Comparison of ENCODE assay signal across 27 cellular contexts in genomic region chr11:73528013-73528412, GRCh38.
DNase-seq lines count a peak whose midpoint lies in the region; ATAC-seq and TF ChIP-seq lines count a peak whose summit lies in the region.
"Had no signal": no experiment of that assay in that cellular context is flagged by ENCODE, and none has a peak within 500 bp of the region (broad histone marks: within the 10 kb centered on the region; RNA-seq: fewer than 3 reads in every experiment).

No MANE protein-coding gene starts in this region.

- H3K9me3 Mint-ChIP-seq in stimulated activated naive CD8-positive, alpha-beta T cell treated with anti-CD3 and anti-CD28 coated beads, Interleukin-15, Interleukin-2, amounts not matched to agents 100 ng/mL and 50 ng/mL, for 24 hours, result no peaks in the 10 kb centered on the region
- peaks cover 0 to 6% of the 10 kb centered on the region in 2 donors for H3K9me3 Mint-ChIP-seq in stimulated activated naive CD8-positive, alpha-beta T cell treated with anti-CD3 and anti-CD28 coated beads, Interleukin-15, amount 100 ng/mL, for 72 hours
- no peaks in the 10 kb centered on the region for H3K9me3 Mint-ChIP-seq in activated CD4-positive, alpha-beta T cell treated with anti-CD3 and anti-CD28 coated beads for 36 hours (ENCODE audit: low read depth)
- H3K9me3 Mint-ChIP-seq: activated B cell treated with CpG ODN at 0.5 μM for 24 hours had no signal

- H3K9me3 ChIP-seq in body of pancreas (no peaks in the 10 kb centered on the region), lower lobe of right lung (no peaks in the 10 kb centered on the region)
- H3K9me3 ChIP-seq: BE2C, esophagus squamous epithelium, neutrophil, psoas muscle, tibial artery had no signal

- no peaks in the 10 kb centered on the region for H3K27me3 ChIP-seq in body of pancreas
- H3K27me3 ChIP-seq in lower lobe of right lung (ENCODE audit: low read depth), result no peaks in the 10 kb centered on the region
- H3K27me3 ChIP-seq: BE2C, esophagus squamous epithelium, neutrophil, tibial artery had no signal

- intact Hi-C loops in body of pancreas (cut with DNase I), result no loop called here
- intact Hi-C loops in lower lobe of right lung (cut with DNase I), result no loop called here
- intact Hi-C loops in activated CD4-positive, alpha-beta T cell treated with anti-CD3 and anti-CD28 coated beads for 36 hours (cut with DNase I, micrococcal nuclease), result no loop called here

- H3K4me1 Mint-ChIP-seq in stimulated activated naive CD8-positive, alpha-beta T cell treated with anti-CD3 and anti-CD28 coated beads, Interleukin-15, Interleukin-2, amounts not matched to agents 100 ng/mL and 50 ng/mL, for 24 hours (ENCODE audit: low read depth), result peaks cover 26% of the 10 kb centered on the region
- peaks cover 34% of the 10 kb centered on the region for H3K4me1 Mint-ChIP-seq in stimulated activated naive CD8-positive, alpha-beta T cell treated with anti-CD3 and anti-CD28 coated beads, Interleukin-15, amount 100 ng/mL, for 72 hours
- peaks cover 44% of the 10 kb centered on the region for H3K4me1 Mint-ChIP-seq in activated CD4-positive, alpha-beta T cell treated with anti-CD3 and anti-CD28 coated beads for 36 hours

- H3K4me3 ChIP-seq in body of pancreas (no peak overlapping the region), lower lobe of right lung (peak overlapping the region; percentile 40)

- H3K27me3 Mint-ChIP-seq in stimulated activated naive CD8-positive, alpha-beta T cell treated with anti-CD3 and anti-CD28 coated beads, Interleukin-15, Interleukin-2, amounts not matched to agents 100 ng/mL and 50 ng/mL, for 24 hours, result no peaks in the 10 kb centered on the region
- H3K27me3 Mint-ChIP-seq in stimulated activated naive CD8-positive, alpha-beta T cell treated with anti-CD3 and anti-CD28 coated beads, Interleukin-15, amount 100 ng/mL, for 72 hours, result no peaks in the 10 kb centered on the region
- no peaks in the 10 kb centered on the region for H3K27me3 Mint-ChIP-seq in activated CD4-positive, alpha-beta T cell treated with anti-CD3 and anti-CD28 coated beads for 36 hours
- H3K27me3 Mint-ChIP-seq: activated B cell treated with CpG ODN at 0.5 μM for 24 hours had no signal

- H3K36me3 Mint-ChIP-seq in stimulated activated naive CD8-positive, alpha-beta T cell treated with anti-CD3 and anti-CD28 coated beads, Interleukin-15, Interleukin-2, amounts not matched to agents 100 ng/mL and 50 ng/mL, for 24 hours (ENCODE audit: low read depth), result peaks cover 8% of the 10 kb centered on the region
- H3K36me3 Mint-ChIP-seq in activated CD4-positive, alpha-beta T cell treated with anti-CD3 and anti-CD28 coated beads for 36 hours (ENCODE audit: low read depth), result peaks cover 3% of the 10 kb centered on the region

- peak overlapping the region; percentile 34 for H3K27ac Mint-ChIP-seq in stimulated activated naive CD8-positive, alpha-beta T cell treated with anti-CD3 and anti-CD28 coated beads, Interleukin-15, Interleukin-2, amounts not matched to agents 100 ng/mL and 50 ng/mL, for 24 hours
- H3K27ac Mint-ChIP-seq in stimulated activated naive CD8-positive, alpha-beta T cell treated with anti-CD3 and anti-CD28 coated beads, Interleukin-15, amount 100 ng/mL, for 72 hours, result no peak overlapping the region
- H3K27ac Mint-ChIP-seq in activated CD4-positive, alpha-beta T cell treated with anti-CD3 and anti-CD28 coated beads for 36 hours, result no peak overlapping the region

- no peak for TF ChIP-seq POLR2A in body of pancreas (IDR thresholded peaks at IDR 0.05)

- H3K36me3 ChIP-seq in body of pancreas (replicated peaks in 1 of 2; ENCODE audit: insufficient read depth in 1 of 2, low read depth in 2 of 2), result no peaks in the 10 kb centered on the region
- no peaks in the 10 kb centered on the region for H3K36me3 ChIP-seq in lower lobe of right lung
- H3K36me3 ChIP-seq: BE2C, esophagus squamous epithelium, neutrophil, tibial artery had no signal

- ATAC-seq in stimulated activated naive CD8-positive, alpha-beta T cell treated with anti-CD3 and anti-CD28 coated beads, Interleukin-15, amount 100 ng/mL, for 72 hours, result no peak
- no peak for ATAC-seq in body of pancreas
- ATAC-seq in lower lobe of right lung, result no peak
- ATAC-seq in activated CD4-positive, alpha-beta T cell treated with anti-CD3 and anti-CD28 coated beads for 36 hours, result no peak
- ATAC-seq: psoas muscle had no signal

- peak overlapping the region in 3 of 4 donors; percentile 56 to 85 (median 66) for H3K27ac ChIP-seq in body of pancreas
- H3K27ac ChIP-seq in lower lobe of right lung, result peak overlapping the region; percentile 78
- H3K27ac ChIP-seq: psoas muscle had no signal

- H3K4me1 ChIP-seq in body of pancreas (no peaks in the 10 kb centered on the region), lower lobe of right lung (peaks cover 28% of the 10 kb centered on the region)

- TF ChIP-seq CTCF in body of pancreas (IDR thresholded peaks at IDR 0.05), result no peak
- no peak for TF ChIP-seq CTCF in lower lobe of right lung (IDR thresholded peaks at IDR 0.05)

- POLR2A ChIA-PET in activated CD4-positive, alpha-beta T cell treated with anti-CD3 and anti-CD28 coated beads for 36 hours (lab: Charles Lee), result no interaction called here

- CTCF ChIA-PET in activated CD4-positive, alpha-beta T cell treated with anti-CD3 and anti-CD28 coated beads for 36 hours (lab: Charles Lee), result interaction anchor here (0.6 to 1.5 kb wide), 5 partner anchors 42 to 224 kb away, joined by 3 read pairs; no protein-coding TSS in a partner anchor

- no peak for DNase-seq in stimulated activated naive CD8-positive, alpha-beta T cell treated with anti-CD3 and anti-CD28 coated beads, Interleukin-15, amount 100 ng/mL, for 72 hours
- no peak for DNase-seq in body of pancreas
- DNase-seq in lower lobe of right lung, result no peak
- no peak for DNase-seq in NCI-H1417 (lab: John Stamatoyannopoulos, UW)
- DNase-seq in nucleus accumbens (lab: John Stamatoyannopoulos, UW), result no peak
- DNase-seq in T-helper 2 cell, result no peak
- no peak for DNase-seq in activated CD4-positive, alpha-beta T cell treated with anti-CD3 and anti-CD28 coated beads for 36 hours
- DNase-seq: activated B cell treated with CpG ODN at 0.5 μM for 24 hours; activated CD4-positive, alpha-beta T cell treated with anti-CD3 and anti-CD28 coated beads, Interleukin-2, amount 50 U/mL, for 4 hours; activated naive CD4-positive, alpha-beta T cell treated with Interleukin-2 at 50 U/mL for 16 hours; BE2C; DMS153; effector memory CD4-positive, alpha-beta T cell; esophagus squamous epithelium; HCEC 1CT; KBM-7; left cardiac atrium; mesendoderm; NCI-H1417 treated with DMSO at 0.1 percent for 48 hours; NCI-H2081 treated with DMSO at 0.1 percent for 48 hours; NCI-H446; psoas muscle; stimulated activated naive CD4-positive, alpha-beta T cell treated with Interleukin-2 at 50 U/mL for 16 hours; T1000; tibial artery had no signal

- H3K4me3 Mint-ChIP-seq in stimulated activated naive CD8-positive, alpha-beta T cell treated with anti-CD3 and anti-CD28 coated beads, Interleukin-15, Interleukin-2, amounts not matched to agents 100 ng/mL and 50 ng/mL, for 24 hours, result no peak overlapping the region
- H3K4me3 Mint-ChIP-seq in stimulated activated naive CD8-positive, alpha-beta T cell treated with anti-CD3 and anti-CD28 coated beads, Interleukin-15, amount 100 ng/mL, for 72 hours, result no peak overlapping the region
- H3K4me3 Mint-ChIP-seq in activated CD4-positive, alpha-beta T cell treated with anti-CD3 and anti-CD28 coated beads for 36 hours, result no peak overlapping the region

- 86 to 88% methylated on average over 5 of the region's 5 CpGs for WGBS in body of pancreas, 2 donors
